ENCODE assay signal across 2 cellular contexts in the genomic region with DNA sequence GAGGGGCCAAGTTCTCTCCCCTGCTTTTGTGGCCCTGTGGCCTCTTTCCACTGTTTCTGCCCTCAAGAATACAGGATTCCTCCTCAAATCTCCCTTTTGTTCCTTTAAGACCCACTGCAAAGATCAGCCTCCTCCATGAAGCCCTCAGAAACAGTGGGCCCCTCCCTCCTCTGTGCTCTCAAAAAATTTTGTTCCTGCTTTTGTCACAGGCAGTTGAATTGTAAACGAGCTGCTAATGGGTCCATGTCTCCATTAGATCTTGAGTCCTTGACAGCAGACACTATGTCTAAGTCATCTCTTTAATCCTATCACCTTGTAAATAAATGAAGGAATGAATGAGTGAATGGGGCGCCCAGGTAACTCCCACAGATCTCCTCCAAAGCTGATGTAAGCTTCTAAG.
TF ChIP-seq lines count a peak whose summit lies in the region.

No MANE protein-coding gene starts in this region.

TF ChIP-seq in GM23338, 12 proteins besides CTCF, POLR2A, EP300 and RAD21:
- TF ChIP-seq, protein P1, sequence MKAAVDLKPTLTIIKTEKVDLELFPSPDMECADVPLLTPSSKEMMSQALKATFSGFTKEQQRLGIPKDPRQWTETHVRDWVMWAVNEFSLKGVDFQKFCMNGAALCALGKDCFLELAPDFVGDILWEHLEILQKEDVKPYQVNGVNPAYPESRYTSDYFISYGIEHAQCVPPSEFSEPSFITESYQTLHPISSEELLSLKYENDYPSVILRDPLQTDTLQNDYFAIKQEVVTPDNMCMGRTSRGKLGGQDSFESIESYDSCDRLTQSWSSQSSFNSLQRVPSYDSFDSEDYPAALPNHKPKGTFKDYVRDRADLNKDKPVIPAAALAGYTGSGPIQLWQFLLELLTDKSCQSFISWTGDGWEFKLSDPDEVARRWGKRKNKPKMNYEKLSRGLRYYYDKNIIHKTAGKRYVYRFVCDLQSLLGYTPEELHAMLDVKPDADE (IDR thresholded peaks at IDR 0.05) = no peak
- TF ChIP-seq ZNF114 (CRISPR knock-in tag; IDR thresholded peaks at IDR 0.05) (no peak), ZNF331 (CRISPR knock-in tag; IDR thresholded peaks at IDR 0.05; ENCODE audit: low read depth) (no peak), EZH2phosphoT487 (IDR thresholded peaks at IDR 0.05; ENCODE audit: unreplicated experiment) (no peak), POLR2AphosphoS5 (IDR thresholded peaks at IDR 0.05; ENCODE audit: low read depth) (no peak)
- TF ChIP-seq, protein P2, sequence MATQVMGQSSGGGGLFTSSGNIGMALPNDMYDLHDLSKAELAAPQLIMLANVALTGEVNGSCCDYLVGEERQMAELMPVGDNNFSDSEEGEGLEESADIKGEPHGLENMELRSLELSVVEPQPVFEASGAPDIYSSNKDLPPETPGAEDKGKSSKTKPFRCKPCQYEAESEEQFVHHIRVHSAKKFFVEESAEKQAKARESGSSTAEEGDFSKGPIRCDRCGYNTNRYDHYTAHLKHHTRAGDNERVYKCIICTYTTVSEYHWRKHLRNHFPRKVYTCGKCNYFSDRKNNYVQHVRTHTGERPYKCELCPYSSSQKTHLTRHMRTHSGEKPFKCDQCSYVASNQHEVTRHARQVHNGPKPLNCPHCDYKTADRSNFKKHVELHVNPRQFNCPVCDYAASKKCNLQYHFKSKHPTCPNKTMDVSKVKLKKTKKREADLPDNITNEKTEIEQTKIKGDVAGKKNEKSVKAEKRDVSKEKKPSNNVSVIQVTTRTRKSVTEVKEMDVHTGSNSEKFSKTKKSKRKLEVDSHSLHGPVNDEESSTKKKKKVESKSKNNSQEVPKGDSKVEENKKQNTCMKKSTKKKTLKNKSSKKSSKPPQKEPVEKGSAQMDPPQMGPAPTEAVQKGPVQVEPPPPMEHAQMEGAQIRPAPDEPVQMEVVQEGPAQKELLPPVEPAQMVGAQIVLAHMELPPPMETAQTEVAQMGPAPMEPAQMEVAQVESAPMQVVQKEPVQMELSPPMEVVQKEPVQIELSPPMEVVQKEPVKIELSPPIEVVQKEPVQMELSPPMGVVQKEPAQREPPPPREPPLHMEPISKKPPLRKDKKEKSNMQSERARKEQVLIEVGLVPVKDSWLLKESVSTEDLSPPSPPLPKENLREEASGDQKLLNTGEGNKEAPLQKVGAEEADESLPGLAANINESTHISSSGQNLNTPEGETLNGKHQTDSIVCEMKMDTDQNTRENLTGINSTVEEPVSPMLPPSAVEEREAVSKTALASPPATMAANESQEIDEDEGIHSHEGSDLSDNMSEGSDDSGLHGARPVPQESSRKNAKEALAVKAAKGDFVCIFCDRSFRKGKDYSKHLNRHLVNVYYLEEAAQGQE (IDR thresholded peaks at IDR 0.05; ENCODE audit: unreplicated experiment) = no peak
TF ChIP-seq in GM23338: peak in this region for 0.

TF ChIP-seq in H1, 55 proteins besides CTCF, POLR2A, EP300 and RAD21:
- TF ChIP-seq GABPA (IDR thresholded peaks at IDR 0.05; ENCODE audit: borderline replicate concordance, insufficient read depth, low read length) (no peak), HDAC2 (IDR thresholded peaks at IDR 0.05; ENCODE audit: borderline replicate concordance in 1 of 2, low read depth in 2 of 2, low read length in 2 of 2) (no peak), RNF2 (IDR thresholded peaks at IDR 0.05; ENCODE audit: borderline replicate concordance, low read depth, low read length, missing control alignments, poor library complexity, severe bottlenecking) (no peak), JUN (IDR thresholded peaks at IDR 0.05; ENCODE audit: low read depth, low read length) (no peak), SP1 (IDR thresholded peaks at IDR 0.05; ENCODE audit: low read depth, low read length) (no peak), SAP30 (IDR thresholded peaks at IDR 0.05; ENCODE audit: insufficient read depth, insufficient replicate concordance, low read length) (no peak), MAFK (IDR thresholded peaks at IDR 0.05; ENCODE audit: low read depth, low read length) (no peak), CBX8 (IDR thresholded peaks at IDR 0.05; ENCODE audit: borderline replicate concordance, low read depth, low read length) (no peak), CBX5 (IDR thresholded peaks at IDR 0.05; ENCODE audit: low read depth, low read length) (no peak), GTF2F1 (IDR thresholded peaks at IDR 0.05; ENCODE audit: borderline replicate concordance, low read depth, low read length) (no peak), TBP (IDR thresholded peaks at IDR 0.05; ENCODE audit: low read depth, low read length) (no peak), FOSL1 (IDR thresholded peaks at IDR 0.05; ENCODE audit: insufficient read depth, low read depth, low read length) (no peak), POU5F1 (IDR thresholded peaks at IDR 0.05; ENCODE audit: low read depth, low read length) (no peak), SIN3A (conservative IDR thresholded peaks at IDR 0.05 in 1 of 2, IDR thresholded peaks at IDR 0.05 in 1 of 2; ENCODE audit: low read depth in 1 of 2, low read length in 2 of 2) (no peak)
- TF ChIP-seq, protein P3, sequence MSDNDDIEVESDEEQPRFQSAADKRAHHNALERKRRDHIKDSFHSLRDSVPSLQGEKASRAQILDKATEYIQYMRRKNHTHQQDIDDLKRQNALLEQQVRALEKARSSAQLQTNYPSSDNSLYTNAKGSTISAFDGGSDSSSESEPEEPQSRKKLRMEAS (IDR thresholded peaks at IDR 0.05) = no peak
- TF ChIP-seq, protein P4, sequence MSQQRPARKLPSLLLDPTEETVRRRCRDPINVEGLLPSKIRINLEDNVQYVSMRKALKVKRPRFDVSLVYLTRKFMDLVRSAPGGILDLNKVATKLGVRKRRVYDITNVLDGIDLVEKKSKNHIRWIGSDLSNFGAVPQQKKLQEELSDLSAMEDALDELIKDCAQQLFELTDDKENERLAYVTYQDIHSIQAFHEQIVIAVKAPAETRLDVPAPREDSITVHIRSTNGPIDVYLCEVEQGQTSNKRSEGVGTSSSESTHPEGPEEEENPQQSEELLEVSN (IDR thresholded peaks at IDR 0.05) = no peak
- TF ChIP-seq, protein P5, sequence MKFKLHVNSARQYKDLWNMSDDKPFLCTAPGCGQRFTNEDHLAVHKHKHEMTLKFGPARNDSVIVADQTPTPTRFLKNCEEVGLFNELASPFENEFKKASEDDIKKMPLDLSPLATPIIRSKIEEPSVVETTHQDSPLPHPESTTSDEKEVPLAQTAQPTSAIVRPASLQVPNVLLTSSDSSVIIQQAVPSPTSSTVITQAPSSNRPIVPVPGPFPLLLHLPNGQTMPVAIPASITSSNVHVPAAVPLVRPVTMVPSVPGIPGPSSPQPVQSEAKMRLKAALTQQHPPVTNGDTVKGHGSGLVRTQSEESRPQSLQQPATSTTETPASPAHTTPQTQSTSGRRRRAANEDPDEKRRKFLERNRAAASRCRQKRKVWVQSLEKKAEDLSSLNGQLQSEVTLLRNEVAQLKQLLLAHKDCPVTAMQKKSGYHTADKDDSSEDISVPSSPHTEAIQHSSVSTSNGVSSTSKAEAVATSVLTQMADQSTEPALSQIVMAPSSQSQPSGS (IDR thresholded peaks at IDR 0.05; ENCODE audit: low read length) = no peak
- TF ChIP-seq, protein P6, sequence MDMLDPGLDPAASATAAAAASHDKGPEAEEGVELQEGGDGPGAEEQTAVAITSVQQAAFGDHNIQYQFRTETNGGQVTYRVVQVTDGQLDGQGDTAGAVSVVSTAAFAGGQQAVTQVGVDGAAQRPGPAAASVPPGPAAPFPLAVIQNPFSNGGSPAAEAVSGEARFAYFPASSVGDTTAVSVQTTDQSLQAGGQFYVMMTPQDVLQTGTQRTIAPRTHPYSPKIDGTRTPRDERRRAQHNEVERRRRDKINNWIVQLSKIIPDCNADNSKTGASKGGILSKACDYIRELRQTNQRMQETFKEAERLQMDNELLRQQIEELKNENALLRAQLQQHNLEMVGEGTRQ (IDR thresholded peaks at IDR 0.05; ENCODE audit: low read length) = no peak
